ENCODE assay signal across 16 cellular contexts in the genomic region with DNA sequence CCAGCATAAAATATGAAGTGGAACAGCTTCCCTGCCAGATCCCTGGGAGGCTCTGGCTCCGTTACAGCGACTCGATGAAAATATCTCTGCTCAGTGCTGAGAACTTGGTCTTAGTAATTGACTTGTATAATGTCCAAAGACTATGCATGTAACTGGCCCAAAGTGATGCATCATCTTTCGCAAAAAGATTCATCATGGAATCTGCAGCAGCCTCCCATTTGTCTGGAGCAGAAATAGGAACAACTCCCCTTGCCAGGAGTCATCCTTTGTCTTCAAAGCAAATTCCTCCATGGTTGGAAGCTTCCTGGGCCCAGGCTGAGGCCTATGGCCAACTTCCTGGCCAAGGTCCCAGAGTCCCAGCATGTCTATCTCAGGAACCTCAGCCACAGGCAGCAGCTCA. TPM values are rescaled to one million over a fixed set of nuclear protein-coding genes. Genes with fewer than 3 reads are reported as not detected.
"Had no signal": no experiment of that assay in that cellular context is flagged by ENCODE, and none has a peak within 500 bp of the region (broad histone marks: within the 10 kb centered on the region; RNA-seq: fewer than 3 reads in every experiment).

No MANE protein-coding gene starts in this region.

- H3K4me3 ChIP-seq: ascending aorta, esophagus squamous epithelium, gastrocnemius medialis, hepatocyte had no signal

- H3K9me3 Mint-ChIP-seq: activated CD4-positive, alpha-beta memory T cell treated with anti-CD3 and anti-CD28 coated beads for 36 hours; activated T-cell treated with anti-CD3 and anti-CD28 coated beads, Interleukin-2, amount 50 U/mL, for 72 hours had no signal

- ATAC-seq: activated T-cell treated with anti-CD3 and anti-CD28 coated beads, Interleukin-2, amount 50 U/mL, for 72 hours; gastrocnemius medialis had no signal

- H3K27ac Mint-ChIP-seq: activated CD4-positive, alpha-beta memory T cell treated with anti-CD3 and anti-CD28 coated beads for 36 hours; activated T-cell treated with anti-CD3 and anti-CD28 coated beads, Interleukin-2, amount 50 U/mL, for 72 hours had no signal

- H3K27ac ChIP-seq: ascending aorta, esophagus squamous epithelium, gastrocnemius medialis, hepatocyte had no signal

- H3K36me3 Mint-ChIP-seq: activated CD4-positive, alpha-beta memory T cell treated with anti-CD3 and anti-CD28 coated beads for 36 hours had no signal

- H3K27me3 ChIP-seq: ascending aorta had no signal

- DNase-seq: activated CD4-positive, alpha-beta memory T cell treated with anti-CD3 and anti-CD28 coated beads for 36 hours; activated CD4-positive, alpha-beta T cell treated with anti-CD3 and anti-CD28 coated beads for 1 hour; activated gamma-delta T cell treated with Interleukin-2 at 50 U/mL for 16 hours; activated T-cell treated with anti-CD3 and anti-CD28 coated beads, Interleukin-2, amount 50 U/mL, for 72 hours; esophagus squamous epithelium; gastrocnemius medialis; small intestine; T-helper 9 cell; trophoblast cell had no signal

- H3K4me3 Mint-ChIP-seq: activated CD4-positive, alpha-beta memory T cell treated with anti-CD3 and anti-CD28 coated beads for 36 hours; activated T-cell treated with anti-CD3 and anti-CD28 coated beads, Interleukin-2, amount 50 U/mL, for 72 hours had no signal

RNA-seq across cellular contexts. Expression of a gene that starts 16.9 kb away (rescaled TPM):
- total RNA-seq: liver, mesenteric fat pad had no signal

RNA-seq across cellular contexts. Expression of a gene that starts 21.2 kb away (rescaled TPM):
- total RNA-seq: activated CD4-positive, alpha-beta memory T cell treated with anti-CD3 and anti-CD28 coated beads for 36 hours; activated T-cell treated with anti-CD3 and anti-CD28 coated beads, Interleukin-2, amount 50 U/mL, for 72 hours; ascending aorta; bronchial epithelial cell; hepatocyte; kidney epithelial cell; liver; mesenteric fat pad; myocyte had no signal
